ENCODE assay signal across 17 cellular contexts in genomic region chr5:93723005-93723404, GRCh38. TPM values are rescaled to one million over a fixed set of nuclear protein-coding genes. Genes with fewer than 3 reads are reported as not detected.
DNase-seq lines count a peak whose midpoint lies in the region; ATAC-seq and TF ChIP-seq lines count a peak whose summit lies in the region.
"Had no signal": no experiment of that assay in that cellular context is flagged by ENCODE, and none has a peak within 500 bp of the region (broad histone marks: within the 10 kb centered on the region; RNA-seq: fewer than 3 reads in every experiment).

No MANE protein-coding gene starts in this region.

- intact Hi-C loops in CD8-positive, alpha-beta T cell (cut with DNase I, micrococcal nuclease), result loop anchor here in 1 of 2 experiments (5.0 kb wide), 1 partner anchor 96 kb away; no protein-coding TSS in a partner anchor

- H3K27me3 Mint-ChIP-seq in CD8-positive, alpha-beta T cell (ENCODE audit: low read depth), result no peaks in the 10 kb centered on the region

- H3K4me1 Mint-ChIP-seq in CD8-positive, alpha-beta T cell (ENCODE audit: low read depth), result peaks cover 22% of the 10 kb centered on the region

- no peaks in the 10 kb centered on the region for H3K9me3 Mint-ChIP-seq in CD8-positive, alpha-beta T cell
- H3K9me3 Mint-ChIP-seq: H9 had no signal

- no peak for TF ChIP-seq CTCF in fibroblast of pulmonary artery (IDR thresholded peaks at IDR 0.05; ENCODE audit: low read length, missing control alignments)
- no peak for TF ChIP-seq CTCF in GM13976 (IDR thresholded peaks at IDR 0.05; ENCODE audit: borderline replicate concordance, control extremely low read depth, extremely low read depth, insufficient read depth, missing control alignments)
- TF ChIP-seq CTCF in CD8-positive, alpha-beta T cell (IDR thresholded peaks at IDR 0.05), result no peak

- H3K4me1 ChIP-seq in CD8-positive, alpha-beta T cell (ENCODE audit: insufficient read depth, low read length), result no peaks in the 10 kb centered on the region
- H3K4me1 ChIP-seq: colonic mucosa, psoas muscle had no signal

- ATAC-seq in CD8-positive, alpha-beta T cell, result no peak
- ATAC-seq: esophagus mucosa, left lobe of liver, psoas muscle had no signal

- CTCF ChIA-PET in CD8-positive, alpha-beta T cell (lab: Charles Lee), result no interaction called here

- H3K4me3 Mint-ChIP-seq in CD8-positive, alpha-beta T cell, result no peak overlapping the region
- H3K4me3 Mint-ChIP-seq: H9 had no signal

- no peaks in the 10 kb centered on the region for H3K36me3 ChIP-seq in CD8-positive, alpha-beta T cell (ENCODE audit: insufficient read depth, low read length)
- H3K36me3 ChIP-seq: colonic mucosa, MG63 had no signal

- POLR2A ChIA-PET in CD8-positive, alpha-beta T cell (lab: Charles Lee), result no interaction called here

- no peaks in the 10 kb centered on the region for H3K27me3 ChIP-seq in CD8-positive, alpha-beta T cell (ENCODE audit: insufficient read depth, low read length)
- H3K27me3 ChIP-seq: colonic mucosa, MG63 had no signal

- H3K4me3 ChIP-seq in fibroblast of pulmonary artery (replicated peaks; ENCODE audit: low read depth, low read length), result no peak overlapping the region
- H3K4me3 ChIP-seq in CD8-positive, alpha-beta T cell (ENCODE audit: low read depth, low read length), result no peak overlapping the region
- H3K4me3 ChIP-seq: colonic mucosa, MG63, psoas muscle had no signal

- H3K36me3 Mint-ChIP-seq in CD8-positive, alpha-beta T cell, result no peaks in the 10 kb centered on the region

- in situ Hi-C loops in GM13976 (cut with MboI; ENCODE audit: low sequenced_read_pairs, unreplicated experiment), result no loop called here

- H3K27ac Mint-ChIP-seq in CD8-positive, alpha-beta T cell, result no peak overlapping the region
- H3K27ac Mint-ChIP-seq: H9 had no signal

- no peak overlapping the region for H3K27ac ChIP-seq in CD8-positive, alpha-beta T cell (ENCODE audit: low read depth, low read length)
- H3K27ac ChIP-seq: colonic mucosa, psoas muscle had no signal

- no peaks in the 10 kb centered on the region for H3K9me3 ChIP-seq in CD8-positive, alpha-beta T cell (ENCODE audit: low read length)
- H3K9me3 ChIP-seq: colonic mucosa, MG63, psoas muscle had no signal

- DNase-seq in Daoy (ENCODE audit: low read depth) (peak; percentile 20), HCEC 1CT (peak; percentile 21), NCI-H82 treated with DMSO at 0.1 percent for 48 hours (lab: John Stamatoyannopoulos, UW; ENCODE audit: unreplicated experiment) (peak; percentile 70), fibroblast of pulmonary artery (ENCODE audit: low read depth) (peak; percentile 20), occipital lobe (lab: John Stamatoyannopoulos, UW) (no peak), GM13976 (ENCODE audit: low spot score) (no peak), NCI-H1092 treated with DMSO at 0.1 percent for 48 hours (lab: John Stamatoyannopoulos, UW) (no peak)
- no peak for DNase-seq in CD8-positive, alpha-beta T cell
- DNase-seq: activated effector memory CD4-positive, alpha-beta T cell treated with anti-CD3 and anti-CD28 coated beads, Interleukin-2, amount 50 U/mL, for 16 hours; colonic mucosa; H9; hippocampal formation; MG63; NCI-H446; psoas muscle had no signal

RNA-seq across cellular contexts. Expression of gene POU5F2, which starts 18.4 kb away (rescaled TPM):
- total RNA-seq in Daoy (2014; rRNA removed; shearing (Covaris generic)), result 0.29 and 0.57 TPM in 2 replicates
- 6.9 TPM for total RNA-seq in occipital lobe
- total RNA-seq in CD8-positive, alpha-beta T cell, result under 1 TPM; 0.43 to 0.56 TPM

Comparison
In these comparisons a context has a peak if more than half of its experiments do, and no peak if none do; other contexts are left out.
1. DNase-seq: peak in Daoy (single experiment), HCEC 1CT (single experiment), NCI-H82 treated with DMSO at 0.1 percent for 48 hours (single experiment) and fibroblast of pulmonary artery (single experiment); none in occipital lobe (single experiment), GM13976 (single experiment), CD8-positive, alpha-beta T cell (0 of 7) and NCI-H1092 treated with DMSO at 0.1 percent for 48 hours (single experiment).